In genomic region chr11:19241260-19242183, GRCh38 we compare ENCODE assay signal across 8 cellular contexts. TPM values are rescaled to one million over a fixed set of nuclear protein-coding genes. Genes with fewer than 3 reads are reported as not detected.
DNase-seq lines count a peak whose midpoint lies in the region; ATAC-seq, FAIRE-seq and TF ChIP-seq lines count a peak whose summit lies in the region.

No MANE protein-coding gene starts in this region.

- H3K9me3 Mint-ChIP-seq in stimulated activated effector memory CD8-positive, alpha-beta T cell treated with anti-CD3 and anti-CD28 coated beads, Interleukin-12 subunit alpha, Interleukin-12 subunit beta, amount 100 ng/mL, for 72 hours, result no peaks in the 10 kb centered on the region

- H3K4me1 Mint-ChIP-seq in stimulated activated effector memory CD8-positive, alpha-beta T cell treated with anti-CD3 and anti-CD28 coated beads, Interleukin-12 subunit alpha, Interleukin-12 subunit beta, amount 100 ng/mL, for 72 hours, result peaks cover 9% of the 10 kb centered on the region

- H3K9ac ChIP-seq in GM12878 (ENCODE audit: control insufficient read depth, insufficient read depth, low read length), result peak overlapping the region; percentile 84

- H3K4me1 ChIP-seq in GM12878 (ENCODE audit: control insufficient read depth, insufficient read depth, low read length), result peaks cover 22% of the 10 kb centered on the region

- POLR2A ChIA-PET in GM12878 (lab: Charles Lee), result interaction anchor here (0.5 to 0.7 kb wide), 2 partner anchors 165 to 1012 kb away, joined by 3 to 7 read pairs; no protein-coding TSS in a partner anchor

- H3K9me3 ChIP-seq in GM12878 (replicated peaks; ENCODE audit: control insufficient read depth, insufficient read depth, low read length), result no peaks in the 10 kb centered on the region

- peaks cover 2 to 4% of the 10 kb centered on the region in 2 experiments; a peak in 3 of 4 replicates for H3K36me3 ChIP-seq in GM12878 (ENCODE audit: control insufficient read depth in 2 of 2, insufficient read depth in 2 of 2, low read length in 1 of 2)

- ATAC-seq in GM18502 (IDR thresholded peaks at IDR 0.05; ENCODE audit: poor library complexity, unreplicated experiment) (peak; percentile 36), HG02840 (IDR thresholded peaks at IDR 0.05; ENCODE audit: low FRiP score, unreplicated experiment) (peak; percentile 34), GM12878 (peak; percentile 72)
- ATAC-seq in stimulated activated effector memory CD8-positive, alpha-beta T cell treated with anti-CD3 and anti-CD28 coated beads, Interleukin-12 subunit alpha, Interleukin-12 subunit beta, amount 100 ng/mL, for 72 hours, result peak; percentile 59

- H3K4me2 ChIP-seq in GM12878 (ENCODE audit: control insufficient read depth, insufficient read depth), result peak overlapping the region; percentile 100

- H4K20me1 ChIP-seq in GM12878 (ENCODE audit: control insufficient read depth, insufficient read depth), result no peaks in the 10 kb centered on the region

- peak; percentile 42 for DNase-seq in ACHN
- peak; percentile 49 to 52 for DNase-seq in NOMO-1 (lab: John Stamatoyannopoulos, UW; ENCODE audit: unreplicated experiment in 2 of 2)
- DNase-seq in GM12878 (ENCODE audit: low read depth, low spot score), result no peak
- DNase-seq in left kidney (ENCODE audit: low read depth, low spot score), result peak; percentile 76
- DNase-seq in stimulated activated effector memory CD8-positive, alpha-beta T cell treated with anti-CD3 and anti-CD28 coated beads, Interleukin-12 subunit alpha, Interleukin-12 subunit beta, amount 100 ng/mL, for 72 hours (ENCODE audit: low spot score in 2 of 2), result peak in 1 of 2 donors; percentile 83
- no peak for DNase-seq in NCI-H2107 (lab: John Stamatoyannopoulos, UW)

- in situ Hi-C loops in ACHN (cut with HindIII; ENCODE audit: low pct_ligation_motif_present, low pct_unique_long_range_greater_than_20kb, low sequenced_read_pairs), result no loop called here
- in situ Hi-C loops in GM12878 (cut with MboI), result no loop called here

- peak overlapping the region; percentile 71 for H3K27ac ChIP-seq in GM12878 (ENCODE audit: control insufficient read depth, insufficient read depth)

- H2AFZ ChIP-seq in GM12878 (ENCODE audit: control insufficient read depth, low read depth, low read length), result peak overlapping the region; percentile 85

- peak overlapping the region; percentile 87 for H3K4me3 Mint-ChIP-seq in stimulated activated effector memory CD8-positive, alpha-beta T cell treated with anti-CD3 and anti-CD28 coated beads, Interleukin-12 subunit alpha, Interleukin-12 subunit beta, amount 100 ng/mL, for 72 hours

- peaks cover 43% of the 10 kb centered on the region for H3K36me3 Mint-ChIP-seq in stimulated activated effector memory CD8-positive, alpha-beta T cell treated with anti-CD3 and anti-CD28 coated beads, Interleukin-12 subunit alpha, Interleukin-12 subunit beta, amount 100 ng/mL, for 72 hours

- H3K79me2 ChIP-seq in GM12878 (ENCODE audit: control insufficient read depth, insufficient read depth, low read length), result peaks cover 27% of the 10 kb centered on the region

- RAD21 ChIA-PET in GM12878 (lab: Charles Lee; ENCODE audit: unreplicated experiment), result interaction anchor here (1.3 to 1.5 kb wide), 2 partner anchors 162 to 314 kb away, joined by 3 read pairs; no protein-coding TSS in a partner anchor

- no peaks in the 10 kb centered on the region for H3K27me3 ChIP-seq in GM12878 (replicated peaks in 1 of 2; ENCODE audit: control insufficient read depth in 2 of 2, insufficient read depth in 2 of 2, low read length in 1 of 2)

- SMC1A ChIA-PET in GM12878 (lab: Charles Lee; ENCODE audit: uncharacterized antibody, unreplicated experiment), result no interaction called here

- intact Hi-C loops in GM12878 (cut with micrococcal nuclease; ENCODE audit: unreplicated experiment), result loop anchor here (2.0 to 5.0 kb wide), 2 partner anchors 67 to 164 kb away; no protein-coding TSS in a partner anchor

- CTCF ChIA-PET in GM12878 (lab: Yijun Ruan, JAX), result interaction anchor here (1.5 kb wide), 1 partner anchor 171 kb away, joined by 4 read pairs; no protein-coding TSS in a partner anchor

- TF ChIP-seq CTCF in GM12878 (IDR thresholded peaks at IDR 0.05 in 2 of 3, conservative IDR thresholded peaks at IDR 0.05 in 1 of 3; ENCODE audit: control insufficient read depth in 2 of 3, extremely low read depth in 1 of 3, insufficient read depth in 1 of 3, low read depth in 3 of 3, low read length in 3 of 3), result no peak

- H3K27ac Mint-ChIP-seq in stimulated activated effector memory CD8-positive, alpha-beta T cell treated with anti-CD3 and anti-CD28 coated beads, Interleukin-12 subunit alpha, Interleukin-12 subunit beta, amount 100 ng/mL, for 72 hours, result peak overlapping the region; percentile 92

- no peak for FAIRE-seq in GM12878 (lab: Jason Lieb, UNC)

- TF ChIP-seq POLR2A in GM12878 (IDR thresholded peaks at IDR 0.05; ENCODE audit: low read depth, low read length), result peak; percentile 70

- WGBS in GM12878 (ENCODE audit: insufficient coverage, insufficient replicate concordance, low lambda C conversion rate, missing lambda C conversion rate), result 2% methylated on average over 55 of the region's 92 CpGs

- peak overlapping the region; percentile 74 for H3K4me3 ChIP-seq in GM12878

- TF ChIP-seq RAD21 in GM12878 (IDR thresholded peaks at IDR 0.05; ENCODE audit: insufficient read depth, low read depth, low read length), result no peak

- TSS peak; percentile 70 for BruUV-seq in GM12878 (replicated peaks; lab: Mats Ljungman, UMichigan)

- no peak for TF ChIP-seq EP300 in GM12878 (IDR thresholded peaks at IDR 0.05; ENCODE audit: borderline replicate concordance in 1 of 2, control insufficient read depth in 1 of 2, low read depth in 2 of 2, low read length in 2 of 2)

TF ChIP-seq in GM12878, 131 proteins besides CTCF, POLR2A, EP300 and RAD21:
- TF ChIP-seq JUND (IDR thresholded peaks at IDR 0.05; ENCODE audit: low read depth, low read length) (no peak), LARP7 (IDR thresholded peaks at IDR 0.05) (peak; percentile 35; the same call in 1 of the 2 replicates), HCFC1 (IDR thresholded peaks at IDR 0.05; ENCODE audit: low read length) (no peak), IKZF1 (conservative IDR thresholded peaks at IDR 0.05) (peak; percentile 26; the same call in 1 of the 2 replicates), DPF2 (IDR thresholded peaks at IDR 0.05) (0 out of 2 replicates have a peak, but pooled peaks have one; percentile 43), RCOR1 (conservative IDR thresholded peaks at IDR 0.05; ENCODE audit: low read depth, low read length) (no peak), ZNF384 (IDR thresholded peaks at IDR 0.05; ENCODE audit: borderline replicate concordance, low read depth, low read length) (peak; percentile 57), GATAD2B (conservative IDR thresholded peaks at IDR 0.05; ENCODE audit: low read depth) (0 out of 2 replicates have a peak, but pooled peaks have one; percentile 60), NR2F1 (conservative IDR thresholded peaks at IDR 0.05) (0 out of 2 replicates have a peak, but pooled peaks have one; percentile 31), TCF7 (IDR thresholded peaks at IDR 0.05; ENCODE audit: borderline replicate concordance) (no peak), TCF3 (IDR thresholded peaks at IDR 0.05; ENCODE audit: borderline replicate concordance, insufficient read depth, low read depth, low read length) (0 out of 2 replicates have a peak, but pooled peaks have one; percentile 5), ZNF274 (IDR thresholded peaks at IDR 0.05; ENCODE audit: insufficient read depth, insufficient read length) (no peak), TAF1 (IDR thresholded peaks at IDR 0.05; ENCODE audit: borderline replicate concordance, low read depth, low read length) (0 out of 2 replicates have a peak, but pooled peaks have one; percentile 41), CBX5 (IDR thresholded peaks at IDR 0.05; ENCODE audit: low read depth) (no peak), PAX5 (IDR thresholded peaks at IDR 0.05; ENCODE audit: borderline replicate concordance, low read depth, low read length) (no peak), CHD2 (IDR thresholded peaks at IDR 0.05; ENCODE audit: borderline replicate concordance, low read depth, low read length) (peak; percentile 13; the same call in 1 of the 2 replicates)

RNA-seq across cellular contexts. Expression of gene E2F8, which starts 0.8 kb away (rescaled TPM):
- total RNA-seq in GM12878 (2013; cell fraction: nucleolus; rRNA removed), result 21.5 and 24.7 TPM in 2 replicates
- total RNA-seq in GM12878 (2014; rRNA removed) (12.7 and 13.9 TPM in 2 replicates), GM12878 (2014; rRNA removed; fragmentation: Illumina TruSeq; extraction: Trizol) (16.8 TPM in 2 replicates), GM12878 (2021) (15.6 and 20.3 TPM in 2 replicates)
- polyA plus RNA-seq in GM12878 (2011; ENCODE audit: low read depth), result 4.1 TPM
- polyA plus RNA-seq in GM12878 (2011; rRNA removed) (22.3 and 27.2 TPM in 2 replicates), GM12878 (2014; fragmentation: Illumina TruSeq; extraction: Trizol) (28.1 and 29.2 TPM in 2 replicates), GM12878 (2014; fragmentation: Nextera tagmentation; extraction: Ambion mirVana) (1 to 10 TPM; 8.8 to 9.2 TPM), GM12878 (2014; rRNA removed) (14.8 and 15.0 TPM in 2 replicates), GM12878 (2016; fragmentation: Nextera tagmentation; extraction: Ambion mirVana) (10 to 100 TPM; 20.3 to 22.5 TPM)
- 17.6 and 18.3 TPM in 2 replicates for polyA plus RNA-seq in GM12878 (2011; cell fraction: cytosol; rRNA removed)
- 50.2 and 52.5 TPM in 2 replicates for polyA plus RNA-seq in GM12878 (2011; cell fraction: nucleus; rRNA removed)
- 7.0 and 7.8 TPM in 2 replicates for polyA plus RNA-seq in GM12878 (2012)
- 17.8 and 18.1 TPM in 2 replicates for polyA minus RNA-seq in GM12878 (2011; rRNA and poly(A)+ RNA removed)
- 6.0 and 10.1 TPM in 2 replicates for polyA minus RNA-seq in GM12878 (2011; cell fraction: cytosol; rRNA and poly(A)+ RNA removed)
- polyA minus RNA-seq in GM12878 (2011; cell fraction: nucleus; rRNA and poly(A)+ RNA removed), result 31.4 and 53.8 TPM in 2 replicates

RNA-seq across cellular contexts. Expression of gene CSRP3, which starts 39.7 kb away (rescaled TPM):
- total RNA-seq in GM12878 (2013; cell fraction: nucleolus; rRNA removed), result not detected in 2 replicates
- not detected in 2 replicates for total RNA-seq in GM12878 (2014; rRNA removed)
- not detected in 2 replicates for total RNA-seq in GM12878 (2014; rRNA removed; fragmentation: Illumina TruSeq; extraction: Trizol)
- not detected in 2 replicates for total RNA-seq in GM12878 (2021)
- polyA plus RNA-seq in GM12878 (2011; ENCODE audit: low read depth), result not detected
- polyA plus RNA-seq in GM12878 (2011; rRNA removed), result not detected in 2 replicates
- not detected in 2 replicates for polyA plus RNA-seq in GM12878 (2011; cell fraction: cytosol; rRNA removed)
- polyA plus RNA-seq in GM12878 (2011; cell fraction: nucleus; rRNA removed), result not detected in 2 replicates
- not detected in 2 replicates for polyA plus RNA-seq in GM12878 (2012)
- polyA plus RNA-seq in GM12878 (2014; fragmentation: Illumina TruSeq; extraction: Trizol), result not detected in 2 replicates
- polyA plus RNA-seq in GM12878 (2014; fragmentation: Nextera tagmentation; extraction: Ambion mirVana), result not detected
- polyA plus RNA-seq in GM12878 (2014; rRNA removed), result not detected in 2 replicates
- polyA plus RNA-seq in GM12878 (2016; fragmentation: Nextera tagmentation; extraction: Ambion mirVana), result not detected
- polyA minus RNA-seq in GM12878 (2011; rRNA and poly(A)+ RNA removed), result not detected in 2 replicates
- not detected in 2 replicates for polyA minus RNA-seq in GM12878 (2011; cell fraction: cytosol; rRNA and poly(A)+ RNA removed)
- not detected in 2 replicates for polyA minus RNA-seq in GM12878 (2011; cell fraction: nucleus; rRNA and poly(A)+ RNA removed)

Comparison
In these comparisons a context has a peak if more than half of its experiments do, and no peak if none do; other contexts are left out.
1. DNase-seq: peak in ACHN (single experiment), NOMO-1 (2 of 2) and left kidney (single experiment); none in GM12878 (single experiment) and NCI-H2107 (single experiment).
2. Peak in every context shown above with its lines, with median percentiles within 50 percentile points of each other: ATAC-seq.